In genomic region chr1:43241352-43241953, GRCh38 we compare ENCODE assay signal across 10 cellular contexts. TPM values are rescaled to one million over a fixed set of nuclear protein-coding genes. Genes with fewer than 3 reads are reported as not detected.
DNase-seq lines count a peak whose midpoint lies in the region; ATAC-seq, FAIRE-seq and TF ChIP-seq lines count a peak whose summit lies in the region.
"Had no signal": no experiment of that assay in that cellular context is flagged by ENCODE, and none has a peak within 500 bp of the region (broad histone marks: within the 10 kb centered on the region; RNA-seq: fewer than 3 reads in every experiment).

No MANE protein-coding gene starts in this region.

- no peak for TF ChIP-seq EP300 in Ishikawa (IDR thresholded peaks at IDR 0.05; ENCODE audit: borderline replicate concordance)

- no peak overlapping the region for H3K4me3 ChIP-seq in bronchial epithelial cell (ENCODE audit: low read depth, low read length)
- H3K4me3 ChIP-seq: K562, transverse colon had no signal

- no peak overlapping the region for H3K27ac Mint-ChIP-seq in type B pancreatic cell

- TF ChIP-seq RAD21 in Ishikawa (IDR thresholded peaks at IDR 0.05; ENCODE audit: low read depth): no peak

- peaks cover 4% of the 10 kb centered on the region for H3K9me3 Mint-ChIP-seq in type B pancreatic cell

- peak; percentile 67 for DNase-seq in bronchial epithelial cell (ENCODE audit: low read depth)
- no peak for DNase-seq in left lobe of liver (ENCODE audit: low spot score)
- DNase-seq in NCI-H1092 treated with DMSO at 0.1 percent for 48 hours (lab: John Stamatoyannopoulos, UW): no peak
- no peak for DNase-seq in type B pancreatic cell (ENCODE audit: extremely low spot score, unreplicated experiment)
- DNase-seq in NCI-H1417 treated with DMSO at 0.1 percent for 48 hours (lab: John Stamatoyannopoulos, UW): no peak
- DNase-seq: transverse colon had no signal

- no peak for TF ChIP-seq CTCF in C4-2B (conservative IDR thresholded peaks at IDR 0.05)
- TF ChIP-seq CTCF in bronchial epithelial cell (IDR thresholded peaks at IDR 0.05; ENCODE audit: insufficient read depth, low read length, severe bottlenecking): no peak
- no peak for TF ChIP-seq CTCF in type B pancreatic cell (conservative IDR thresholded peaks at IDR 0.05)

- H3K27ac ChIP-seq in C4-2B: peak overlapping the region; percentile 9; the same call in 1 of the 2 replicates
- H3K27ac ChIP-seq: transverse colon had no signal

- H3K27me3 Mint-ChIP-seq in type B pancreatic cell: no peaks in the 10 kb centered on the region

- H3K36me3 ChIP-seq in bronchial epithelial cell (ENCODE audit: control insufficient read depth, insufficient read depth, low read length): no peaks in the 10 kb centered on the region
- H3K36me3 ChIP-seq: transverse colon had no signal

- no peaks in the 10 kb centered on the region for H3K4me1 Mint-ChIP-seq in type B pancreatic cell (ENCODE audit: unreplicated experiment)

- H3K36me3 Mint-ChIP-seq in type B pancreatic cell: no peaks in the 10 kb centered on the region

- peak; percentile 12 for ATAC-seq in left lobe of liver
- ATAC-seq in GM19463 (IDR thresholded peaks at IDR 0.05; ENCODE audit: unreplicated experiment): no peak
- ATAC-seq: K562 had no signal

- H3K27me3 ChIP-seq in bronchial epithelial cell (ENCODE audit: control insufficient read depth, insufficient read depth, low read length): no peaks in the 10 kb centered on the region
- H3K27me3 ChIP-seq: transverse colon had no signal

- FAIRE-seq in bronchial epithelial cell (lab: Jason Lieb, UNC): no peak
- FAIRE-seq: K562 had no signal

- H3K4me3 Mint-ChIP-seq in type B pancreatic cell: no peak overlapping the region

TF ChIP-seq in Ishikawa, 13 proteins besides CTCF, POLR2A, EP300 and RAD21:
- TF ChIP-seq, protein P1, sequence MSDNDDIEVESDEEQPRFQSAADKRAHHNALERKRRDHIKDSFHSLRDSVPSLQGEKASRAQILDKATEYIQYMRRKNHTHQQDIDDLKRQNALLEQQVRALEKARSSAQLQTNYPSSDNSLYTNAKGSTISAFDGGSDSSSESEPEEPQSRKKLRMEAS (IDR thresholded peaks at IDR 0.05): no peak
- no peak; the same call in 1 of the 2 replicates for TF ChIP-seq TEAD4 (IDR thresholded peaks at IDR 0.05)
- no peak for TF ChIP-seq EGR1 (IDR thresholded peaks at IDR 0.05)
- TF ChIP-seq USF1 (IDR thresholded peaks at IDR 0.05): peak; percentile 48

RNA-seq across cellular contexts. Expression of gene TMEM125, which starts 28.3 kb away (rescaled TPM):
- total RNA-seq in bronchial epithelial cell (9.5 and 23.9 TPM in 2 replicates), left lobe of liver (0.45 TPM), type B pancreatic cell (ENCODE audit: low replicate concordance) (19.8 and 51.7 TPM in 2 replicates)
- total RNA-seq: K562 had no signal

RNA-seq across cellular contexts. Expression of gene C1orf210, which starts 43.9 kb away (rescaled TPM):
- total RNA-seq in bronchial epithelial cell: 3.4 and 11.4 TPM in 2 replicates
- total RNA-seq in left lobe of liver: 2.6 TPM
- total RNA-seq in type B pancreatic cell (ENCODE audit: low replicate concordance): 9.9 and 17.2 TPM in 2 replicates
- total RNA-seq: K562 had no signal

RNA-seq across cellular contexts. Expression of gene TIE1, which starts 59.3 kb away (rescaled TPM):
- total RNA-seq in bronchial epithelial cell (0.53 TPM in 1 of 2 replicates, not detected in the other), left lobe of liver (8.5 TPM), type B pancreatic cell (ENCODE audit: low replicate concordance) (1.3 TPM in 1 of 2 replicates, not detected in the other)
